ENCODE assay signal across 17 cellular contexts in the genomic region with DNA sequence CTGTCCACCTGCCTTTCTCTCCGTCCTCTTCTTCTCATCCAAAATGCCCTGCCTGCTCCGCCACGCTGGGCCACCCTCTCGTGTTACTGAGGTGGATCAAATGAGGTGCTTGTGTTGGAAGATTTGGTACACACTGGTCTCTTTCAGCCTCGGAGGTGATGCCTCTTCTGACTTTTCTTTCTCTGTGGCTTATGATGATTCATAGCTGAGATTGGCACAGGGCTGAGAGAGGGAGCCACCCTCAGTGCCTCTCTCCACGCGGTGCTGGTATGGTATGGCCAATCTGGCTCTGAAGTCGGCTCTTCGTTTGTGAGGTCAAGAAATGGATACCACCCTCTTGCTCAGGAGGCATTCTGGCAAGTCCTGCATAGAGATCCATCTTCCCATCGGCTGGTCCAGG.
A peak's percentile ranks its signal among the peaks of the same experiment; 100 is the strongest.
DNase-seq lines count a peak whose midpoint lies in the region; ATAC-seq, FAIRE-seq and TF ChIP-seq lines count a peak whose summit lies in the region.
"Had no signal": no experiment of that assay in that cellular context is flagged by ENCODE, and none has a peak within 500 bp of the region (broad histone marks: within the 10 kb centered on the region; RNA-seq: fewer than 3 reads in every experiment).

No MANE protein-coding gene starts in this region.

- peak overlapping the region; percentile 75 to 95 (median 94) for H3K27ac Mint-ChIP-seq in IgD-negative memory B cell
- H3K27ac Mint-ChIP-seq: brain; T-helper 1 cell treated with Interleukin-12 subunit alpha and Interleukin-12 subunit beta and Interleukin-4 antibody, amounts not matched to agents 30 μg/mL and 1 μg/mL, for 36 hours had no signal

- peak; percentile 47 to 67; a peak in 5 of 6 replicates for ATAC-seq in A549
- no peak for ATAC-seq in HG02588 (IDR thresholded peaks at IDR 0.05; ENCODE audit: unreplicated experiment)
- no peak for ATAC-seq in mucosa of descending colon
- ATAC-seq: left lobe of liver had no signal

- no peaks in the 10 kb centered on the region for H3K27me3 Mint-ChIP-seq in IgD-negative memory B cell

- POLR2A ChIA-PET in A549 (lab: Yijun Ruan, JAX), result no interaction called here

- H3K27me3 ChIP-seq in neutrophil (no peaks in the 10 kb centered on the region), BE2C (peaks cover 17% of the 10 kb centered on the region)

- no peaks in the 10 kb centered on the region for H3K9me3 Mint-ChIP-seq in IgD-negative memory B cell
- H3K9me3 Mint-ChIP-seq: T-helper 1 cell treated with Interleukin-12 subunit alpha and Interleukin-12 subunit beta and Interleukin-4 antibody, amounts not matched to agents 30 μg/mL and 1 μg/mL, for 36 hours had no signal

- CTCF ChIA-PET in A549 (lab: Yijun Ruan, JAX), result interaction anchor here (0.8 to 0.9 kb wide), 2 partner anchors 13 to 24 kb away, joined by 3 read pairs; no protein-coding TSS in a partner anchor

- TF ChIP-seq RAD21 in A549 (conservative IDR thresholded peaks at IDR 0.05 in 1 of 2, IDR thresholded peaks at IDR 0.05 in 1 of 2), result no peak

- peak overlapping the region in 1 of 4 donors; percentile 72 for H3K4me3 Mint-ChIP-seq in IgD-negative memory B cell
- H3K4me3 Mint-ChIP-seq: brain; T-helper 1 cell treated with Interleukin-12 subunit alpha and Interleukin-12 subunit beta and Interleukin-4 antibody, amounts not matched to agents 30 μg/mL and 1 μg/mL, for 36 hours had no signal

- no peaks in the 10 kb centered on the region for H3K4me1 ChIP-seq in A549
- H3K4me1 ChIP-seq in neutrophil (ENCODE audit: control insufficient read depth in 1 of 2, insufficient read depth in 1 of 2, low read depth in 1 of 2, low read length in 1 of 2), result peaks cover 42 to 43% of the 10 kb centered on the region in 2 experiments
- no peaks in the 10 kb centered on the region for H3K4me1 ChIP-seq in BE2C
- no peaks in the 10 kb centered on the region for H3K4me1 ChIP-seq in mucosa of descending colon (ENCODE audit: low read depth)

- TF ChIP-seq EP300 in A549 (IDR thresholded peaks at IDR 0.05), result no peak

- peaks cover 34 to 46% (median 45%) of the 10 kb centered on the region in 3 donors for H3K4me1 Mint-ChIP-seq in IgD-negative memory B cell

- no peak overlapping the region for H3K4me3 ChIP-seq in A549
- H3K4me3 ChIP-seq in neutrophil (ENCODE audit: low read depth in 1 of 2, low read length in 1 of 2), result no peak overlapping the region
- H3K4me3 ChIP-seq in BE2C (ENCODE audit: low read depth, low read length), result no peak overlapping the region
- H3K4me3 ChIP-seq in mucosa of descending colon, result no peak overlapping the region
- H3K4me3 ChIP-seq: hepatocyte had no signal

- H3K27ac ChIP-seq in A549, result no peak overlapping the region
- H3K27ac ChIP-seq in neutrophil, result peak overlapping the region; percentile 98
- H3K27ac ChIP-seq: hepatocyte had no signal

- TF ChIP-seq POLR2A in A549 (IDR thresholded peaks at IDR 0.05; ENCODE audit: low read length), result no peak

- FAIRE-seq in A549 (lab: Jason Lieb, UNC), result no peak
- FAIRE-seq: endometrium had no signal

- H3K9me3 ChIP-seq in A549 (no peaks in the 10 kb centered on the region), neutrophil (no peaks in the 10 kb centered on the region), BE2C (no peaks in the 10 kb centered on the region), mucosa of descending colon (no peaks in the 10 kb centered on the region)

- intact Hi-C loops in mucosa of descending colon (cut with DNase I, micrococcal nuclease), result no loop called here

- H3K4me2 ChIP-seq in A549, result no peak overlapping the region
- H3K4me2 ChIP-seq: hepatocyte had no signal

- peaks cover 60% of the 10 kb centered on the region for H3K36me3 ChIP-seq in neutrophil
- no peaks in the 10 kb centered on the region for H3K36me3 ChIP-seq in BE2C
- H3K36me3 ChIP-seq in mucosa of descending colon (ENCODE audit: low read depth), result no peaks in the 10 kb centered on the region

- DNase-seq in A549 (ENCODE audit: low read depth in 1 of 2, low spot score in 1 of 2), result no peak
- DNase-seq in dermis blood vessel endothelial cell, result peak; percentile 48
- no peak for DNase-seq in DMS79 (lab: John Stamatoyannopoulos, UW)
- no peak for DNase-seq in BE2C
- DNase-seq in mucosa of descending colon, result no peak
- DNase-seq: activated CD4-positive, alpha-beta T cell treated with anti-CD3 and anti-CD28 coated beads, Interleukin-2, amount 50 U/mL, for 48 hours; activated effector memory CD4-positive, alpha-beta T cell treated with Interleukin-2 at 50 U/mL for 16 hours; DMS153; stimulated activated CD4-positive, alpha-beta T cell treated with anti-CD3 and anti-CD28 coated beads, Interleukin-12 subunit alpha, Interleukin-12 subunit beta, amount 100 ng/mL, for 4 hours had no signal

- TF ChIP-seq CTCF in A549 (IDR thresholded peaks at IDR 0.05), result no peak
- TF ChIP-seq CTCF in neutrophil (IDR thresholded peaks at IDR 0.05), result no peak
- TF ChIP-seq CTCF in BE2C (IDR thresholded peaks at IDR 0.05; ENCODE audit: low read depth, low read length), result no peak
- no peak for TF ChIP-seq CTCF in mucosa of descending colon (IDR thresholded peaks at IDR 0.05)

- H3K36me3 Mint-ChIP-seq in IgD-negative memory B cell, result peaks cover 7% of the 10 kb centered on the region
- H3K36me3 Mint-ChIP-seq: brain had no signal

- 61% methylated on average over 9 of the region's 10 CpGs for WGBS in A549 (ENCODE audit: missing lambda C conversion rate)

TF ChIP-seq in A549, 52 proteins besides CTCF, POLR2A, EP300 and RAD21:
- TF ChIP-seq TFCP2L1 (CRISPR knock-in tag; IDR thresholded peaks at IDR 0.05), result no peak
- no peak for TF ChIP-seq ZSCAN20 (CRISPR knock-in tag; IDR thresholded peaks at IDR 0.05)
- TF ChIP-seq RCOR1 (IDR thresholded peaks at IDR 0.05; ENCODE audit: low read depth, low read length), result no peak
- no peak for TF ChIP-seq MYC (IDR thresholded peaks at IDR 0.05; ENCODE audit: borderline replicate concordance, low read length)
- no peak for TF ChIP-seq ZNF302 (CRISPR knock-in tag; IDR thresholded peaks at IDR 0.05)
- no peak for TF ChIP-seq GATA3 (IDR thresholded peaks at IDR 0.05; ENCODE audit: borderline replicate concordance)
TF ChIP-seq in A549: peak in this region for 0.

Comparison
In these comparisons a context has a peak if more than half of its experiments do, and no peak if none do; other contexts are left out.
1. ATAC-seq: peak in A549 (2 of 2); none in HG02588 (single experiment) and mucosa of descending colon (single experiment).